9 cellular contexts compared by ENCODE assay signal in genomic region chr20:4064118-4064962, GRCh38. TPM values are rescaled to one million over a fixed set of nuclear protein-coding genes. Genes with fewer than 3 reads are reported as not detected.
DNase-seq lines count a peak whose midpoint lies in the region; ATAC-seq and TF ChIP-seq lines count a peak whose summit lies in the region.
"Had no signal": no experiment of that assay in that cellular context is flagged by ENCODE, and none has a peak within 500 bp of the region (broad histone marks: within the 10 kb centered on the region; RNA-seq: fewer than 3 reads in every experiment).

No MANE protein-coding gene starts in this region.

- no peak for TF ChIP-seq POLR2A in adrenal gland (IDR thresholded peaks at IDR 0.05)

- H3K27me3 ChIP-seq in HUES6 (ENCODE audit: control insufficient read depth, insufficient read depth, low read length) (no peaks in the 10 kb centered on the region), adrenal gland (no peaks in the 10 kb centered on the region), right atrium auricular region (no peaks in the 10 kb centered on the region)

- TF ChIP-seq CTCF in adrenal gland (IDR thresholded peaks at IDR 0.05) (no peak), right atrium auricular region (IDR thresholded peaks at IDR 0.05) (peak in 1 of 2 donors; percentile 17)

- no peak overlapping the region for H3K9ac ChIP-seq in HUES6 (ENCODE audit: low read length)

- intact Hi-C loops in adrenal gland (cut with DNase I) (loop anchor here in 1 of 2 donors (10.0 kb wide), 1 partner anchor 180 kb away; the partner anchor contains the start of gene PANK2), sciatic nerve (cut with DNase I) (no loop called here)

- H3K9me3 ChIP-seq in HUES6 (ENCODE audit: control insufficient read depth, insufficient read depth, low read depth, low read length), result no peaks in the 10 kb centered on the region
- no peaks in the 10 kb centered on the region for H3K9me3 ChIP-seq in adrenal gland (replicated peaks in 1 of 3)
- no peaks in the 10 kb centered on the region for H3K9me3 ChIP-seq in right atrium auricular region

- H3K36me3 ChIP-seq in HUES6 (ENCODE audit: control insufficient read depth, insufficient read depth, low read length), result no peaks in the 10 kb centered on the region
- no peaks in the 10 kb centered on the region for H3K36me3 ChIP-seq in adrenal gland (replicated peaks in 1 of 2)
- no peaks in the 10 kb centered on the region for H3K36me3 ChIP-seq in right atrium auricular region

- H3K4me3 ChIP-seq in HUES6 (ENCODE audit: low read depth, low read length) (no peak overlapping the region), adrenal gland (no peak overlapping the region), right atrium auricular region (no peak overlapping the region)

- peak; percentile 92 for ATAC-seq in sciatic nerve
- no peak for ATAC-seq in activated CD4-positive, CD25-positive, alpha-beta regulatory T cell treated with anti-CD3 and anti-CD28 coated beads, Interleukin-2, amount 50 U/mL, for 24 hours

- 24 to 33% (median 32%) methylated on average over 12 to 13 of the region's 13 CpGs for WGBS in adrenal gland, 4 donors

- H3K27ac ChIP-seq in HUES6 (ENCODE audit: low read depth, low read length) (peak overlapping the region; percentile 23; the same call in 1 of the 2 replicates), adrenal gland (peak overlapping the region in 2 of 5 donors; percentile 69 to 80), right atrium auricular region (peak overlapping the region; percentile 71 to 77)

- H3K4me1 ChIP-seq in HUES6 (ENCODE audit: control insufficient read depth, insufficient read depth, low read length) (peaks cover 32% of the 10 kb centered on the region), adrenal gland (replicated peaks in 1 of 2) (peaks cover 12 to 26% of the 10 kb centered on the region in 2 donors), right atrium auricular region (peaks cover 0 to 53% of the 10 kb centered on the region in 2 donors)

- peak; percentile 95 for DNase-seq in AG08395 (ENCODE audit: low spot score)
- DNase-seq in adrenal gland, result peak; percentile 89 to 94 (median 92)
- peak; percentile 92 for DNase-seq in right atrium auricular region (ENCODE audit: low spot score)
- DNase-seq in sciatic nerve (ENCODE audit: low spot score), result peak; percentile 94
- DNase-seq in SK-N-DZ (ENCODE audit: low spot score), result no peak
- DNase-seq in NK-92 (lab: John Stamatoyannopoulos, UW; ENCODE audit: unreplicated experiment), result no peak
- DNase-seq: activated naive CD8-positive, alpha-beta T cell treated with anti-CD3 and anti-CD28 coated beads, Interleukin-2, amount 10 ng/mL, durations not matched to agents 7 days and 5 days had no signal

RNA-seq across cellular contexts. Expression of gene RNF24, which starts 49.0 kb away (rescaled TPM):
- total RNA-seq in adrenal gland, result 10 to 100 TPM; 16.7 to 30.0 (median 25.8) TPM
- polyA plus RNA-seq in adrenal gland, result 1 to 10 TPM; 6.7 to 7.5 (median 7.2) TPM
- total RNA-seq in right atrium auricular region, result 10 to 100 TPM in 1 of 2 donors, 1 to 10 TPM in 1; 6.5 to 14.9 TPM
- total RNA-seq in sciatic nerve, result 37.7 TPM
- polyA plus RNA-seq in SK-N-DZ (2014; cell fraction: cytosol; rRNA removed), result 8.9 and 11.3 TPM in 2 replicates
- 6.5 and 9.8 TPM in 2 replicates for polyA plus RNA-seq in SK-N-DZ (2014; cell fraction: nucleus; rRNA removed)

Comparison
In these comparisons a context has a peak if more than half of its experiments do, and no peak if none do; other contexts are left out.
1. DNase-seq: peak in AG08395 (single experiment), adrenal gland (7 of 7), right atrium auricular region (single experiment) and sciatic nerve (single experiment); none in SK-N-DZ (single experiment) and NK-92 (single experiment).